ENCODE assay signal across 8 cellular contexts in genomic region chr11:7442588-7443215, GRCh38. TPM values are rescaled to one million over a fixed set of nuclear protein-coding genes. Genes with fewer than 3 reads are reported as not detected.
A peak's percentile ranks its signal among the peaks of the same experiment; 100 is the strongest.
DNase-seq lines count a peak whose midpoint lies in the region; ATAC-seq and TF ChIP-seq lines count a peak whose summit lies in the region.

No MANE protein-coding gene starts in this region.

- peaks cover 21% of the 10 kb centered on the region for H3K27me3 Mint-ChIP-seq in Caco-2 (ENCODE audit: insufficient read depth, unreplicated experiment)

- intact Hi-C loops in Caco-2 (cut with micrococcal nuclease; ENCODE audit: unreplicated experiment): loop anchor here (1.0 to 5.0 kb wide), 5 partner anchors 28 to 344 kb away; no protein-coding TSS in a partner anchor
- intact Hi-C loops in PC-3 (cut with micrococcal nuclease): loop anchor here (1.0 to 2.0 kb wide), 5 partner anchors 28 to 344 kb away; no protein-coding TSS in a partner anchor
- intact Hi-C loops in testis (cut with DNase I; ENCODE audit: low total_unique reads): no loop called here

- WGBS in testis, 2 donors: 62 to 65% methylated on average over 6 of the region's 6 CpGs

- no peaks in the 10 kb centered on the region for H3K9me2 ChIP-seq in PC-3 (replicated peaks; ENCODE audit: low read length)

- no peak for TF ChIP-seq POLR2A in testis (IDR thresholded peaks at IDR 0.05)

- BruUV-seq in Caco-2 (replicated peaks; lab: Mats Ljungman, UMichigan) (no TSS peak), PC-3 (replicated peaks; lab: Mats Ljungman, UMichigan) (no TSS peak)

- POLR2A ChIA-PET in Caco-2 (lab: Charles Lee) (no interaction called here), PC-3 (lab: Charles Lee; ENCODE audit: unreplicated experiment) (no interaction called here)

- H3K36me3 ChIP-seq in Caco-2 (ENCODE audit: control insufficient read depth, insufficient read depth, low read length): no peaks in the 10 kb centered on the region
- H3K36me3 ChIP-seq in PC-3 (ENCODE audit: low read depth, low read length): no peaks in the 10 kb centered on the region
- H3K36me3 ChIP-seq in testis (ENCODE audit: low read depth, missing control alignments): no peaks in the 10 kb centered on the region

- H3K9me3 ChIP-seq in Caco-2: no peaks in the 10 kb centered on the region
- no peaks in the 10 kb centered on the region for H3K9me3 ChIP-seq in PC-3 (ENCODE audit: low read length)
- no peaks in the 10 kb centered on the region for H3K9me3 ChIP-seq in testis

- DNase-seq in Caco-2: peak; percentile 64 to 83
- DNase-seq in PC-3: peak; percentile 81
- peak; percentile 28 for DNase-seq in activated T-helper 1 cell treated with Interleukin-2 at 50 U/mL for 16 hours (ENCODE audit: low read depth)
- peak; percentile 39 for DNase-seq in fibroblast of villous mesenchyme (ENCODE audit: low read depth)
- peak; percentile 49 for DNase-seq in occipital lobe (lab: John Stamatoyannopoulos, UW)
- peak; percentile 84 for DNase-seq in testis

- ATAC-seq in GM19351 (IDR thresholded peaks at IDR 0.05; ENCODE audit: unreplicated experiment) (peak; percentile 97), HG03432 (IDR thresholded peaks at IDR 0.05; ENCODE audit: unreplicated experiment) (peak; percentile 93), PC-3 (peak; percentile 94)

- no peak overlapping the region for H2AFZ ChIP-seq in PC-3 (ENCODE audit: low read length)

- H3K4me3 Mint-ChIP-seq in Caco-2 (ENCODE audit: unreplicated experiment): no peak overlapping the region

- no peaks in the 10 kb centered on the region for H3K36me3 Mint-ChIP-seq in Caco-2 (ENCODE audit: insufficient read depth, unreplicated experiment)

- H3K27ac Mint-ChIP-seq in Caco-2 (ENCODE audit: unreplicated experiment): no peak overlapping the region

- H3K9me3 Mint-ChIP-seq in Caco-2 (ENCODE audit: unreplicated experiment): no peaks in the 10 kb centered on the region

- H3F3A ChIP-seq in PC-3 (ENCODE audit: low read length, unreplicated experiment): no peaks in the 10 kb centered on the region

- no peak overlapping the region for H3K4me2 ChIP-seq in PC-3 (ENCODE audit: low read length)

- H3K4me1 ChIP-seq in Caco-2 (no peaks in the 10 kb centered on the region), PC-3 (ENCODE audit: insufficient read depth, low read length) (no peaks in the 10 kb centered on the region), testis (no peaks in the 10 kb centered on the region)

- H3K79me2 ChIP-seq in PC-3 (ENCODE audit: low read length): no peaks in the 10 kb centered on the region

- H3K27ac ChIP-seq in PC-3 (ENCODE audit: low read length) (no peak overlapping the region), testis (no peak overlapping the region)

- H3K27me3 ChIP-seq in Caco-2 (replicated peaks; ENCODE audit: control insufficient read depth, insufficient read depth, low read length) (no peaks in the 10 kb centered on the region), PC-3 (ENCODE audit: low read length) (no peaks in the 10 kb centered on the region), testis (no peaks in the 10 kb centered on the region)

- no peaks in the 10 kb centered on the region for H3K4me1 Mint-ChIP-seq in Caco-2 (ENCODE audit: low read depth, unreplicated experiment)

- peak; percentile 82 to 96 for TF ChIP-seq CTCF in Caco-2 (IDR thresholded peaks at IDR 0.05; ENCODE audit: insufficient read depth in 1 of 2, low read depth in 1 of 2, low read length in 1 of 2, severe bottlenecking in 1 of 2, unreplicated experiment in 1 of 2)
- peak; percentile 92 for TF ChIP-seq CTCF in PC-3 (conservative IDR thresholded peaks at IDR 0.05; ENCODE audit: low read depth, low read length)
- peak; percentile 95 for TF ChIP-seq CTCF in fibroblast of villous mesenchyme (IDR thresholded peaks at IDR 0.05; ENCODE audit: insufficient read depth, low read depth, low read length)
- peak; percentile 52 to 74 (median 56) for TF ChIP-seq CTCF in testis (IDR thresholded peaks at IDR 0.05)

- no peak overlapping the region for H3K4me3 ChIP-seq in Caco-2 (ENCODE audit: low read depth, low read length)
- no peak overlapping the region for H3K4me3 ChIP-seq in PC-3 (ENCODE audit: low read length)
- no peak overlapping the region for H3K4me3 ChIP-seq in fibroblast of villous mesenchyme (ENCODE audit: low read depth, low read length)
- H3K4me3 ChIP-seq in testis: no peak overlapping the region

- H4K20me1 ChIP-seq in PC-3 (ENCODE audit: low read length): no peaks in the 10 kb centered on the region

- no peak overlapping the region for H3K9ac ChIP-seq in PC-3 (ENCODE audit: low read length)

- CTCF ChIA-PET in Caco-2 (lab: Charles Lee) (interaction anchor here (1.0 to 3.4 kb wide), 4 partner anchors 28 to 344 kb away, joined by 4 to 25 read pairs (median 10); no protein-coding TSS in a partner anchor), PC-3 (lab: Charles Lee) (interaction anchor here (1.3 kb wide), 1 partner anchor 90 kb away, joined by 6 read pairs; no protein-coding TSS in a partner anchor)

RNA-seq across cellular contexts. Expression of gene OLFML1, which starts 42.6 kb away (rescaled TPM):
- total RNA-seq in Caco-2 (2022) (1.8 and 3.9 TPM in 2 replicates), PC-3 (2014; rRNA removed) (not detected in 2 replicates), fibroblast of villous mesenchyme (1.9 and 2.2 TPM in 2 replicates), occipital lobe (1.1 TPM), testis (1 to 10 TPM; 2.9 to 3.0 TPM)
- polyA plus RNA-seq in testis (ENCODE audit: insufficient read depth, low read depth, low replicate concordance): 15.3 TPM

Comparison
In these comparisons a context has a peak if more than half of its experiments do, and no peak if none do; other contexts are left out.
1. DNase-seq: peak in every context shown above with its lines; median percentile 84 in testis; 81 in PC-3; 74 in Caco-2; 49 in occipital lobe; 39 in fibroblast of villous mesenchyme; 28 in activated T-helper 1 cell treated with Interleukin-2 at 50 U/mL for 16 hours.